27 cellular contexts compared by ENCODE assay signal in the genomic region with DNA sequence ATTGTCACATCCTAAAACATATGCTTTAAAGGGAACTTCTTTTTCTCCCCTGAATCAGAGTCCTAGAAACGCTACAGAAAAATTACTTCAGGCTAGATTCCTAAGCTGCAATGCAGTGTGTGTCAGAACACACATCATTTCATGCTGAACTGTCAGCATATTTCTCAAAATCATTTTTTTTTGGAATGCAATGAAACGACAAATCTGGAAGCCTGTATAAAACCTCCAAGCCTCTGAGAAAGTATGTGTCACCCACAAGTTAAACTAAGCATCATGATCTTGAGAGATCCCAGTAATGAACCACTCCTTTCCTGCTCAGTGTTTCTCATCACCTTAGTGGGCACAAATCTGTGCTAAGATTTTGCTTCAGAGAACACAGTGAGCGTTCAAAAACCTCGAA.
DNase-seq lines count a peak whose midpoint lies in the region; ATAC-seq, FAIRE-seq and TF ChIP-seq lines count a peak whose summit lies in the region.
"Had no signal": no experiment of that assay in that cellular context is flagged by ENCODE, and none has a peak within 500 bp of the region (broad histone marks: within the 10 kb centered on the region; RNA-seq: fewer than 3 reads in every experiment).

No MANE protein-coding gene starts in this region.

- H3K9me3 Mint-ChIP-seq in nephron: no peaks in the 10 kb centered on the region
- H3K9me3 Mint-ChIP-seq: activated CD4-positive, alpha-beta T cell treated with anti-CD3 and anti-CD28 coated beads, Interleukin-2, amount 10 ng/mL, durations not matched to agents 24 days and 14 days; activated T-cell treated with anti-CD3 and anti-CD28 coated beads, Interleukin-2, amount 50 U/mL, for 4 hours; effector memory CD8-positive, alpha-beta T cell had no signal

- H3K4me1 Mint-ChIP-seq in nephron: peaks cover 60% of the 10 kb centered on the region
- H3K4me1 Mint-ChIP-seq: activated CD4-positive, alpha-beta T cell treated with anti-CD3 and anti-CD28 coated beads, Interleukin-2, amount 10 ng/mL, durations not matched to agents 24 days and 14 days; naive thymus-derived CD4-positive, alpha-beta T cell had no signal

- H3K79me2 ChIP-seq in endothelial cell of umbilical vein (ENCODE audit: control insufficient read depth, insufficient read depth, low read length): no peaks in the 10 kb centered on the region

- H3K4me3 Mint-ChIP-seq in nephron: no peak overlapping the region
- H3K4me3 Mint-ChIP-seq: activated CD4-positive, alpha-beta T cell treated with anti-CD3 and anti-CD28 coated beads, Interleukin-2, amount 10 ng/mL, durations not matched to agents 24 days and 14 days; activated T-cell treated with anti-CD3 and anti-CD28 coated beads, Interleukin-2, amount 50 U/mL, for 4 hours; effector memory CD8-positive, alpha-beta T cell; naive thymus-derived CD4-positive, alpha-beta T cell had no signal

- no peak for TF ChIP-seq POLR2A in endothelial cell of umbilical vein (IDR thresholded peaks at IDR 0.05; ENCODE audit: low read depth, low read length)

- no peak overlapping the region for H3K4me3 ChIP-seq in endothelial cell of umbilical vein (replicated peaks in 1 of 3; ENCODE audit: insufficient read depth in 1 of 3, low read depth in 1 of 3, low read length in 3 of 3)
- H3K4me3 ChIP-seq: adrenal gland, left ventricle myocardium inferior, smooth muscle cell, tibial nerve had no signal

- no peak overlapping the region for H3K4me2 ChIP-seq in endothelial cell of umbilical vein (ENCODE audit: insufficient read depth, low read length)
- H3K4me2 ChIP-seq: smooth muscle cell had no signal

- no peak for TF ChIP-seq CTCF in endothelial cell of umbilical vein (IDR thresholded peaks at IDR 0.05; ENCODE audit: extremely low read depth in 1 of 2, insufficient read depth in 1 of 2, low read depth in 1 of 2, low read length in 2 of 2)
- TF ChIP-seq CTCF in nephron (IDR thresholded peaks at IDR 0.05; ENCODE audit: unreplicated experiment in 3 of 3): no peak

- intact Hi-C loops in endothelial cell of umbilical vein (cut with micrococcal nuclease): no loop called here

- no peak overlapping the region for H3K9ac ChIP-seq in endothelial cell of umbilical vein (replicated peaks; ENCODE audit: extremely low read depth, insufficient read depth, low read length)

- ATAC-seq in GM21576 (IDR thresholded peaks at IDR 0.05; ENCODE audit: unreplicated experiment) (no peak), HG02852 (IDR thresholded peaks at IDR 0.05; ENCODE audit: unreplicated experiment) (no peak)
- ATAC-seq: activated T-cell treated with anti-CD3 and anti-CD28 coated beads, Interleukin-2, amount 50 U/mL, for 4 hours; effector memory CD8-positive, alpha-beta T cell; esophagus mucosa; naive thymus-derived CD4-positive, alpha-beta T cell had no signal

- peaks cover 13% of the 10 kb centered on the region for H3K4me1 ChIP-seq in endothelial cell of umbilical vein (ENCODE audit: control insufficient read depth, extremely low read depth, insufficient read depth, low read length)
- H3K4me1 ChIP-seq: tibial nerve had no signal

- no peaks in the 10 kb centered on the region for H3K27me3 Mint-ChIP-seq in nephron (ENCODE audit: low read depth)
- H3K27me3 Mint-ChIP-seq: activated CD4-positive, alpha-beta T cell treated with anti-CD3 and anti-CD28 coated beads, Interleukin-2, amount 10 ng/mL, durations not matched to agents 24 days and 14 days; effector memory CD8-positive, alpha-beta T cell had no signal

- H2AFZ ChIP-seq in endothelial cell of umbilical vein (ENCODE audit: low read depth, low read length): no peak overlapping the region

- H3K36me3 ChIP-seq in endothelial cell of umbilical vein (ENCODE audit: control insufficient read depth in 2 of 2, extremely low read depth in 1 of 2, insufficient read depth in 2 of 2, low read length in 2 of 2): peaks cover 4 to 22% of the 10 kb centered on the region in 2 experiments
- H3K36me3 ChIP-seq: adrenal gland, left ventricle myocardium inferior, tibial nerve had no signal

- H3K36me3 Mint-ChIP-seq in nephron (ENCODE audit: low read depth): peaks cover 21% of the 10 kb centered on the region
- H3K36me3 Mint-ChIP-seq: naive thymus-derived CD4-positive, alpha-beta T cell had no signal

- POLR2A ChIA-PET in endothelial cell of umbilical vein (lab: Charles Lee): no interaction called here
- POLR2A ChIA-PET in HEK293T (lab: Yijun Ruan, JAX): no interaction called here

- DNase-seq in AG08396 (ENCODE audit: low spot score) (peak; percentile 52), HT1080 (ENCODE audit: low read depth) (peak; percentile 3), endothelial cell of umbilical vein (ENCODE audit: low read depth, low spot score) (no peak), middle frontal gyrus (ENCODE audit: extremely low spot score, low spot score) (no peak), HEK293T (ENCODE audit: extremely low spot score) (no peak)
- DNase-seq: activated CD4-positive, alpha-beta T cell treated with anti-CD3 and anti-CD28 coated beads, Interleukin-2, amount 10 ng/mL, durations not matched to agents 24 days and 14 days; activated naive CD4-positive, alpha-beta T cell treated with Interleukin-2 at 50 U/mL for 16 hours; activated T-cell treated with anti-CD3 and anti-CD28 coated beads, Interleukin-2, amount 50 U/mL, for 4 hours; adrenal gland; effector memory CD8-positive, alpha-beta T cell; GF-D8; left ventricle myocardium inferior; naive thymus-derived CD4-positive, alpha-beta T cell; NCI-H1105; NCI-H187 treated with DMSO at 0.1 percent for 48 hours; Right ventricle myocardium superior; stimulated activated CD4-positive, alpha-beta T cell treated with anti-CD3 and anti-CD28 coated beads, Interleukin-2, amount 100 ng/mL, for 24 hours had no signal

- FAIRE-seq in endothelial cell of umbilical vein (lab: Jason Lieb, UNC): peak; percentile 21
- FAIRE-seq: A204.1, colon, GM18507, islet of Langerhans had no signal

- H4K20me1 ChIP-seq in endothelial cell of umbilical vein (replicated peaks; ENCODE audit: control insufficient read depth, extremely low read depth, insufficient read depth, low read length): no peaks in the 10 kb centered on the region

- no TSS peak for BruUV-seq in endothelial cell of umbilical vein (replicated peaks; lab: Mats Ljungman, UMichigan)

- CTCF ChIA-PET in endothelial cell of umbilical vein (lab: Charles Lee) (no interaction called here), HEK293T (lab: Yijun Ruan, JAX) (no interaction called here)

- peak overlapping the region; percentile 9 to 42 (median 21) for H3K27ac Mint-ChIP-seq in nephron
- H3K27ac Mint-ChIP-seq: activated CD4-positive, alpha-beta T cell treated with anti-CD3 and anti-CD28 coated beads, Interleukin-2, amount 10 ng/mL, durations not matched to agents 24 days and 14 days; effector memory CD8-positive, alpha-beta T cell; naive thymus-derived CD4-positive, alpha-beta T cell had no signal

- H3K9me1 ChIP-seq in endothelial cell of umbilical vein (replicated peaks; ENCODE audit: control insufficient read depth, extremely low read depth, insufficient read depth, low read length): no peaks in the 10 kb centered on the region

- no peaks in the 10 kb centered on the region for H3K27me3 ChIP-seq in endothelial cell of umbilical vein (ENCODE audit: control insufficient read depth in 2 of 2, insufficient read depth in 2 of 2, low read length in 2 of 2)
- H3K27me3 ChIP-seq: adrenal gland, tibial nerve had no signal

- dilution Hi-C loops in endothelial cell of umbilical vein (cut with MboI; ENCODE audit: extremely low pct_ligation_motif_present, low sequenced_read_pairs): no loop called here

- H3K9me3 ChIP-seq in endothelial cell of umbilical vein (replicated peaks; ENCODE audit: control insufficient read depth, insufficient read depth, low read length): no peaks in the 10 kb centered on the region
- H3K9me3 ChIP-seq: adrenal gland, left ventricle myocardium inferior, tibial nerve had no signal

- H3K27ac ChIP-seq in endothelial cell of umbilical vein (ENCODE audit: insufficient read depth, low read depth, low read length): no peak overlapping the region
- H3K27ac ChIP-seq: adrenal gland, left ventricle myocardium inferior, tibial nerve had no signal

TF ChIP-seq in endothelial cell of umbilical vein, 7 proteins besides CTCF, POLR2A, EP300 and RAD21:
- TF ChIP-seq FOS (IDR thresholded peaks at IDR 0.05; ENCODE audit: borderline replicate concordance, insufficient read depth, low read length): no peak
- no peak for TF ChIP-seq GATA2 (IDR thresholded peaks at IDR 0.05; ENCODE audit: insufficient read depth, insufficient read length, low read depth, low read length)
- TF ChIP-seq MYC (IDR thresholded peaks at IDR 0.05; ENCODE audit: low read depth, low read length): no peak
- no peak for TF ChIP-seq JUN (IDR thresholded peaks at IDR 0.05; ENCODE audit: borderline replicate concordance, insufficient read depth, insufficient read length, low read depth)
- no peak for TF ChIP-seq EZH2 (IDR thresholded peaks at IDR 0.05; ENCODE audit: borderline replicate concordance, low read depth, low read length, severe bottlenecking)
- TF ChIP-seq, protein P1, sequence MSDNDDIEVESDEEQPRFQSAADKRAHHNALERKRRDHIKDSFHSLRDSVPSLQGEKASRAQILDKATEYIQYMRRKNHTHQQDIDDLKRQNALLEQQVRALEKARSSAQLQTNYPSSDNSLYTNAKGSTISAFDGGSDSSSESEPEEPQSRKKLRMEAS (IDR thresholded peaks at IDR 0.05; ENCODE audit: insufficient read depth, insufficient read length): no peak
- TF ChIP-seq POLR2AphosphoS5 (IDR thresholded peaks at IDR 0.05; ENCODE audit: insufficient read depth, low read depth, low read length): no peak

TF ChIP-seq in HEK293T, 16 proteins besides CTCF, POLR2A, EP300 and RAD21:
- no peak for TF ChIP-seq SUZ12 (IDR thresholded peaks at IDR 0.05)
- no peak for TF ChIP-seq TARDBP (IDR thresholded peaks at IDR 0.05)

Comparison
In these comparisons a context has a peak if more than half of its experiments do, and no peak if none do; other contexts are left out.
1. DNase-seq: peak in AG08396 (single experiment) and HT1080 (single experiment); none in endothelial cell of umbilical vein (single experiment), middle frontal gyrus (single experiment) and HEK293T (single experiment).